Comparison of ENCODE assay signal across 8 cellular contexts in the genomic region with DNA sequence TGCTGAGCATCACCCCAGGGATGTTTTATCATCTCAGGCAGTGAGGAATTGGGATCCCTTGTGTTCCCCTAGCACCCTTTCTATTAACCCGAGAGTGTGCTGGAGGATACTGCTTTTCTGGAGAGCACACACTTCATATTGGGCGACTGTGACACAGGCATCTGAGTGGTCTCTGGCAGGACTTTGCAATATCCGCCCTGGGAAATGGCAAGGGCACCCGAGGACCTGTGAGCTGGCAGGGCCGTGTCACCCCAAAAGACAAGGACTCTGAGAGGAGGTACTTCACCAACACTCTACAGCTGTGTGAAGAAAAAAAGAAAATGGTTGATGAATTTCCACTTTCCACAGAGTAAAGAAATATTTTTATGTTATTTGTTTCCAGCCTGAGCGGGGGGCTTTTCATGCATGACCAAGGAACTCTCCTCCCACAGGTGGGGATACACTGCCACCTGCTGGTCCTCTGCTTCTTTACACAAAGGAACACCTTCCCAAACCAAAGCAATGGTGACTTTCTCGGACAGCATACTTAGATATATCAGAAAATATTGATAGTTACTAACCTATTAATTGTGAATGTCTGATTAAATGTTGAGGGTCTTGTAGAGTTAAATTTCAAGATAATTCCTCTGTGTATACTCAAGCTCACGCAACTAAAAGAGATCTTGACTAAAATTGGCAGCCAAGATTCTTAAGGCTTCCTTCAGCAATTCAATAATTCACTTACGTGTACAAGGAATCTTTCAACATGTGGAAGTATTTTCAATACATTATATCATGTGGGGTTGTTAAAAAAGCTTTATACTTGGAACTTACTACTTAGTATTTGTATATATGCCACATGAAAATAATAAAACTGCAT. TPM values are rescaled to one million over a fixed set of nuclear protein-coding genes. Genes with fewer than 3 reads are reported as not detected.
DNase-seq lines count a peak whose midpoint lies in the region; ATAC-seq, FAIRE-seq and TF ChIP-seq lines count a peak whose summit lies in the region.

No MANE protein-coding gene starts in this region.

- no peak overlapping the region for H3K27ac Mint-ChIP-seq in endodermal cell
- no peak overlapping the region for H3K27ac Mint-ChIP-seq in osteocyte (ENCODE audit: unreplicated experiment)

- H3K4me3 Mint-ChIP-seq in endodermal cell (no peak overlapping the region), osteocyte (ENCODE audit: unreplicated experiment) (no peak overlapping the region)

- H3K27me3 Mint-ChIP-seq in endodermal cell (ENCODE audit: insufficient read depth) = peaks cover 3% of the 10 kb centered on the region
- no peaks in the 10 kb centered on the region for H3K27me3 Mint-ChIP-seq in osteocyte (ENCODE audit: unreplicated experiment)

- WGBS in endodermal cell (ENCODE audit: insufficient coverage in 1 of 2, insufficient read length in 1 of 2), 2 experiments = 13 to 55% methylated on average over 3 to 7 of the region's 9 CpGs

- H3K4me1 ChIP-seq in NT2/D1 (ENCODE audit: insufficient read depth, insufficient read length) (no peaks in the 10 kb centered on the region), endodermal cell (ENCODE audit: control insufficient read depth, insufficient read depth, low read length) (no peaks in the 10 kb centered on the region)

- peak; percentile 32 for FAIRE-seq in A204.1 (lab: Jason Lieb, UNC)

- TF ChIP-seq CTCF in endodermal cell (conservative IDR thresholded peaks at IDR 0.05) = peak; percentile 98
- TF ChIP-seq CTCF in osteocyte (IDR thresholded peaks at IDR 0.05) = peak; percentile 75
- no peak for TF ChIP-seq CTCF in omental fat pad (IDR thresholded peaks at IDR 0.05)

- H3K4me3 ChIP-seq in NT2/D1 (ENCODE audit: insufficient read length, low read depth) (no peak overlapping the region), endodermal cell (ENCODE audit: low read length) (no peak overlapping the region)

- no peaks in the 10 kb centered on the region for H3K9me3 Mint-ChIP-seq in endodermal cell
- no peaks in the 10 kb centered on the region for H3K9me3 Mint-ChIP-seq in osteocyte (ENCODE audit: unreplicated experiment)

- H3K4me1 Mint-ChIP-seq in endodermal cell (peaks cover 27% of the 10 kb centered on the region), osteocyte (ENCODE audit: unreplicated experiment) (no peaks in the 10 kb centered on the region)

- H3K27me3 ChIP-seq in NT2/D1 (ENCODE audit: insufficient read depth, insufficient read length) = no peaks in the 10 kb centered on the region
- H3K27me3 ChIP-seq in endodermal cell (ENCODE audit: control insufficient read depth, insufficient read depth, low read length, poor library complexity, severe bottlenecking) = peaks cover 9% of the 10 kb centered on the region

- peak; percentile 20 for ATAC-seq in HG03342 (IDR thresholded peaks at IDR 0.05; ENCODE audit: unreplicated experiment)
- no peak for ATAC-seq in omental fat pad (ENCODE audit: low FRiP score)

- H3K27ac ChIP-seq in endodermal cell (ENCODE audit: low read depth, low read length) = no peak overlapping the region

- DNase-seq in GM03348 (ENCODE audit: low spot score) = peak; percentile 29
- peak; percentile 76 for DNase-seq in NT2/D1 (ENCODE audit: low read depth, low spot score)
- peak; percentile 93 for DNase-seq in endodermal cell
- no peak for DNase-seq in osteocyte (ENCODE audit: extremely low spot score, unreplicated experiment)
- DNase-seq in omental fat pad (ENCODE audit: low spot score) = no peak
- DNase-seq in activated gamma-delta T cell (lab: John Stamatoyannopoulos, UW) = no peak

- H3K36me3 Mint-ChIP-seq in endodermal cell (ENCODE audit: low read depth) (no peaks in the 10 kb centered on the region), osteocyte (ENCODE audit: unreplicated experiment) (no peaks in the 10 kb centered on the region)

- no peaks in the 10 kb centered on the region for H3K9me3 ChIP-seq in NT2/D1 (ENCODE audit: insufficient read depth, low read length)
- no peaks in the 10 kb centered on the region for H3K9me3 ChIP-seq in endodermal cell (ENCODE audit: control insufficient read depth, low read length)

- H3K36me3 ChIP-seq in NT2/D1 (ENCODE audit: insufficient read depth, insufficient read length, low read length) (no peaks in the 10 kb centered on the region), endodermal cell (ENCODE audit: control insufficient read depth, insufficient read depth, low read length) (no peaks in the 10 kb centered on the region)

- no peak overlapping the region for H3K9ac ChIP-seq in NT2/D1 (ENCODE audit: insufficient read length, low read depth)
- no peak overlapping the region for H3K9ac ChIP-seq in endodermal cell (ENCODE audit: extremely low read depth, low read length, poor library complexity, severe bottlenecking)

RNA-seq across cellular contexts. Expression of a gene that starts 45.9 kb away (rescaled TPM):
- total RNA-seq in endodermal cell (not detected), osteocyte (not detected in 2 replicates), omental fat pad (under 1 TPM in 1 of 4 donors, not detected in 3; 0.65 TPM)
- not detected for polyA plus RNA-seq in endodermal cell (2013, experiment 1 of 2)
- polyA plus RNA-seq in endodermal cell (2013, experiment 2 of 2) = not detected

Comparison
In these comparisons a context has a peak if more than half of its experiments do, and no peak if none do; other contexts are left out.
1. DNase-seq: peak in GM03348 (single experiment), NT2/D1 (single experiment) and endodermal cell (single experiment); none in osteocyte (single experiment), omental fat pad (single experiment) and activated gamma-delta T cell (single experiment).
2. CTCF ChIP-seq: peak in endodermal cell (single experiment) and osteocyte (single experiment); none in omental fat pad (0 of 3).